In the genomic region with DNA sequence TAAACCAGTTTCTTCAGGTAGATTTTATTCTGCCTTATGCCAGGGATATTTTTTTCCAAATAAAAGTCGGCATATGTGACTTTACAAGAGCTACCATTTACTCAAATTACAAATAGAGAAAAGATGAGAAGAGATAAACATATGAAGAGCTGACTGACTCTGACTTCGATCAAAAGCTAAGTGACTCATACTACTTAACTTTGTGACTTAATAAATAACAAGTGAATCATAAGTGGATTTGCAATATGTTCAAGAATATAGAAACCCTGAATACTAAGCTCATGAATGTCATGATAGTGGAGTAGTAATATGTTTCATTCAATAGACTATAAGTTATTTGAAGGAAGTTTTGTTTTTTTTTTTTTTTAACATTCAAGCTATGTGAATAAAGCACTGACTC, we compare ENCODE assay signal across 2 cellular contexts.
TF ChIP-seq lines count a peak whose summit lies in the region.

No MANE protein-coding gene starts in this region.

TF ChIP-seq in IMR-90, 13 proteins besides CTCF, POLR2A, EP300 and RAD21:
- TF ChIP-seq NFE2L2 (IDR thresholded peaks at IDR 0.05; ENCODE audit: low read depth, low read length) (0 out of 2 replicates have a peak, but pooled peaks have one; percentile 8), MXI1 (IDR thresholded peaks at IDR 0.05; ENCODE audit: borderline replicate concordance, low read depth, low read length) (no peak), CEBPB (IDR thresholded peaks at IDR 0.05; ENCODE audit: low read depth, low read length) (peak; percentile 69; the same call in 1 of the 2 replicates), FOS (IDR thresholded peaks at IDR 0.05; ENCODE audit: low read depth, low read length) (peak; percentile 86), RFX5 (IDR thresholded peaks at IDR 0.05; ENCODE audit: low read depth, low read length) (no peak)

TF ChIP-seq in endothelial cell of umbilical vein, 7 proteins besides CTCF, POLR2A, EP300 and RAD21:
- TF ChIP-seq FOS (IDR thresholded peaks at IDR 0.05; ENCODE audit: borderline replicate concordance, insufficient read depth, low read length) (peak; percentile 52), JUN (IDR thresholded peaks at IDR 0.05; ENCODE audit: borderline replicate concordance, insufficient read depth, insufficient read length, low read depth) (no peak)
